ENCODE assay signal across 9 cellular contexts in the genomic region with DNA sequence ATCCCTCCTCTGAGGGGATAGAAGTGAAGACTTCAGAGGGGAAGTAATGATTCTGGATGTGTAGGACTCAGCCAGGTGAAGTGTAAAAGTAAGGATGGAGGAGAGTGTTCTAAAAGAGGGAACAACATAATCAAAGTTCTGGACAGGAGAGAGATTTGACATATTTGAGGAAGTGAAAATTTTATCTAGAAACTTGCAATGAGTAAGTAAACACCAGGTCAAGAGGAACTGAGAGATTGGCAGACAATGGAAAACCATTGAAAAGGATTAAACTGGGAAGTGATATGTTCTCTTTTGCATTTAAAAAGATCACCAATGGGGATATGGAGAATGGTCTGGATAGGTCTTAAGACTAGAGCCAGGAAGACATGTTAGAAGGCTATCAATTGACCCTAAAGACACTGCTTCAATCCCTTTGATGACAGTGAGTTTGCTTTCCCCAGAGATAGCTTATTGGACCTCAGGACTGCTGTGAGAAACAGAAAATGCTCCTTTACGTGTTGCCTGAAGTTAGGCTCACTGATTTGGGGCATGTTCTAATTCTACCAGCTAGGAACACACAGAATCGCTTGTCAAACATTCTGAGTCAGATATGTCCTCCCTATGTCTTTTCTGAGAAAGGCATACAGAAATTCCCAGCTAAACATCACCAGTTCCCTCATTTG.
DNase-seq lines count a peak whose midpoint lies in the region; ATAC-seq lines count a peak whose summit lies in the region.
"Had no signal": no experiment of that assay in that cellular context is flagged by ENCODE, and none has a peak within 500 bp of the region (broad histone marks: within the 10 kb centered on the region; RNA-seq: fewer than 3 reads in every experiment).

No MANE protein-coding gene starts in this region.

- H3K36me3 Mint-ChIP-seq in activated T-helper 1 cell treated with anti-CD3 and anti-CD28 coated beads, Interleukin-12 subunit alpha, Interleukin-12 subunit beta, Interleukin-2, Interleukin-4 antibody, amounts not matched to agents 30 ng/mL and 10 ng/mL and 1 ng/mL, durations not matched to agents 14 hours and 24 hours and 36 hours (ENCODE audit: low read depth), result peaks cover 17% of the 10 kb centered on the region

- no peaks in the 10 kb centered on the region; the same call in 1 of the 2 replicates for H3K4me1 ChIP-seq in BLaER1

- no peaks in the 10 kb centered on the region for H3K27me3 ChIP-seq in BLaER1

- H3K9me3 Mint-ChIP-seq in activated T-helper 1 cell treated with anti-CD3 and anti-CD28 coated beads, Interleukin-12 subunit alpha, Interleukin-12 subunit beta, Interleukin-2, Interleukin-4 antibody, amounts not matched to agents 30 ng/mL and 10 ng/mL and 1 ng/mL, durations not matched to agents 14 hours and 24 hours and 36 hours, result peaks cover 3% of the 10 kb centered on the region

- 0 out of 2 replicates have a peak overlapping the region, but pooled peaks have one; percentile 6 for H3K4me2 ChIP-seq in BLaER1

- peaks cover 65% of the 10 kb centered on the region for H3K4me1 Mint-ChIP-seq in activated T-helper 1 cell treated with anti-CD3 and anti-CD28 coated beads, Interleukin-12 subunit alpha, Interleukin-12 subunit beta, Interleukin-2, Interleukin-4 antibody, amounts not matched to agents 30 ng/mL and 10 ng/mL and 1 ng/mL, durations not matched to agents 14 hours and 24 hours and 36 hours (ENCODE audit: low read depth)

- no peaks in the 10 kb centered on the region for H4K20me1 ChIP-seq in BLaER1

- no peak overlapping the region for H3K4me3 ChIP-seq in BLaER1

- no peaks in the 10 kb centered on the region for H3K36me3 ChIP-seq in BLaER1

- no peaks in the 10 kb centered on the region; the same call in 1 of the 2 replicates for H3K9me3 ChIP-seq in BLaER1

- ATAC-seq in GM19324 (IDR thresholded peaks at IDR 0.05; ENCODE audit: low FRiP score, unreplicated experiment) (peak; percentile 73), HG03139 (IDR thresholded peaks at IDR 0.05; ENCODE audit: unreplicated experiment) (peak; percentile 72)

- peak overlapping the region; percentile 11 for H3K27ac Mint-ChIP-seq in activated T-helper 1 cell treated with anti-CD3 and anti-CD28 coated beads, Interleukin-12 subunit alpha, Interleukin-12 subunit beta, Interleukin-2, Interleukin-4 antibody, amounts not matched to agents 30 ng/mL and 10 ng/mL and 1 ng/mL, durations not matched to agents 14 hours and 24 hours and 36 hours

- H3K4me3 Mint-ChIP-seq in activated T-helper 1 cell treated with anti-CD3 and anti-CD28 coated beads, Interleukin-12 subunit alpha, Interleukin-12 subunit beta, Interleukin-2, Interleukin-4 antibody, amounts not matched to agents 30 ng/mL and 10 ng/mL and 1 ng/mL, durations not matched to agents 14 hours and 24 hours and 36 hours, result no peak overlapping the region

- DNase-seq in activated T-helper 1 cell treated with anti-CD3 and anti-CD28 coated beads, Interleukin-12 subunit alpha, Interleukin-12 subunit beta, Interleukin-2, Interleukin-4 antibody, amounts not matched to agents 30 ng/mL and 10 ng/mL and 1 ng/mL, durations not matched to agents 14 hours and 24 hours and 36 hours (ENCODE audit: low spot score), result no peak
- DNase-seq in cortex of kidney (lab: John Stamatoyannopoulos, UW) (no peak), cardiac septum (ENCODE audit: low spot score) (no peak), NCI-H146 treated with DMSO at 0.1 percent for 48 hours (lab: John Stamatoyannopoulos, UW; ENCODE audit: unreplicated experiment) (no peak)
- no peak for DNase-seq in central memory CD4-positive, alpha-beta T cell
- DNase-seq: DND-41 had no signal

- no peak overlapping the region for H3K27ac ChIP-seq in BLaER1

- H3K9ac ChIP-seq in BLaER1, result no peak overlapping the region

- intact Hi-C loops in activated T-helper 1 cell treated with anti-CD3 and anti-CD28 coated beads, Interleukin-12 subunit alpha, Interleukin-12 subunit beta, Interleukin-2, Interleukin-4 antibody, amounts not matched to agents 30 ng/mL and 10 ng/mL and 1 ng/mL, durations not matched to agents 14 hours and 24 hours and 36 hours (cut with micrococcal nuclease), result loop anchor here (1.0 kb wide), 1 partner anchor 9 kb away; no protein-coding TSS in a partner anchor
- intact Hi-C loops in cardiac septum (cut with DNase I), result no loop called here

- H3K27me3 Mint-ChIP-seq in activated T-helper 1 cell treated with anti-CD3 and anti-CD28 coated beads, Interleukin-12 subunit alpha, Interleukin-12 subunit beta, Interleukin-2, Interleukin-4 antibody, amounts not matched to agents 30 ng/mL and 10 ng/mL and 1 ng/mL, durations not matched to agents 14 hours and 24 hours and 36 hours (ENCODE audit: insufficient read depth), result no peaks in the 10 kb centered on the region
